ENCODE assay signal across 14 cellular contexts in the genomic region with DNA sequence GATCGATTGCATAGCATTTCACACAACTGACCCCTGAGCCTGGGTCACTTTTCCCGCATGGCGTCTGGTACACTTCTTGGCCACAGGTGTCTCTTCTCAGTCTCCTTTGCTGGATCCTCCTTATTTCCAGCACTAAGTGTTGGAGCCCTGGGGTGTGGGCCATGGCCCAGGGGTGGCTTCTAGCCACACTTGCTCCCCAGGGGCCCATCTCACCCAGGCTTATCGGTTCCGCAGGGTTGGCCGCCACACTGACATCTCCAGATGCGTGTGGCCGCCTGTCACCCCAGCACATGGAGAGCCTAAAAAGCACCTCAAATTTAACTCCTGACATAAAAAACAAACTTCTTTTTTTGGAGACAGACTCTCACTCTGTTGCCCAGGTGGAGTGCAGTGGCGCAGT. TPM values are rescaled to one million over a fixed set of nuclear protein-coding genes. Genes with fewer than 3 reads are reported as not detected.
A peak's percentile ranks its signal among the peaks of the same experiment; 100 is the strongest.
DNase-seq lines count a peak whose midpoint lies in the region; ATAC-seq and TF ChIP-seq lines count a peak whose summit lies in the region.
"Had no signal": no experiment of that assay in that cellular context is flagged by ENCODE, and none has a peak within 500 bp of the region (broad histone marks: within the 10 kb centered on the region; RNA-seq: fewer than 3 reads in every experiment).

No MANE protein-coding gene starts in this region.

- POLR2A ChIA-PET in Caco-2 (lab: Charles Lee) = no interaction called here
- POLR2A ChIA-PET in naive thymus-derived CD4-positive, alpha-beta T cell (lab: Charles Lee) = interaction anchor here (1.5 to 14.2 kb wide), 2 partner anchors 15 to 23 kb away, joined by 4 to 246 read pairs; a partner anchor contains a TSS

- BruUV-seq in Caco-2 (replicated peaks; lab: Mats Ljungman, UMichigan) = no TSS peak

- no peak overlapping the region for H3K27ac ChIP-seq in CD4-positive, CD25-positive, alpha-beta regulatory T cell (ENCODE audit: insufficient read depth, low read length, poor library complexity, severe bottlenecking)
- H3K27ac ChIP-seq in naive thymus-derived CD4-positive, alpha-beta T cell (ENCODE audit: low read depth, low read length) = no peak overlapping the region
- H3K27ac ChIP-seq: epithelial cell of prostate had no signal

- peak overlapping the region; percentile 88 to 94 (median 94) for H3K4me3 Mint-ChIP-seq in CD4-positive, CD25-positive, alpha-beta regulatory T cell
- H3K4me3 Mint-ChIP-seq in Caco-2 (ENCODE audit: unreplicated experiment) = peak overlapping the region; percentile 75
- H3K4me3 Mint-ChIP-seq in activated T-helper 17 cell treated with anti-CD3 and anti-CD28 coated beads, Interleukin-2, amount 50 U/mL, for 72 hours = peak overlapping the region; percentile 88
- peak overlapping the region; percentile 86 to 97 (median 92) for H3K4me3 Mint-ChIP-seq in naive thymus-derived CD4-positive, alpha-beta T cell

- H3K9me3 ChIP-seq in CD4-positive, CD25-positive, alpha-beta regulatory T cell (ENCODE audit: control insufficient read depth in 2 of 2, low read length in 2 of 2) = no peaks in the 10 kb centered on the region
- H3K9me3 ChIP-seq in Caco-2 = no peaks in the 10 kb centered on the region
- no peaks in the 10 kb centered on the region for H3K9me3 ChIP-seq in naive thymus-derived CD4-positive, alpha-beta T cell (ENCODE audit: control insufficient read depth in 2 of 3, low read length in 3 of 3)
- H3K9me3 ChIP-seq: tibial artery had no signal

- peaks cover 19% of the 10 kb centered on the region for H3K4me1 ChIP-seq in CD4-positive, CD25-positive, alpha-beta regulatory T cell (ENCODE audit: control insufficient read depth, insufficient read depth, low read length, poor library complexity, severe bottlenecking)
- H3K4me1 ChIP-seq in Caco-2 = no peaks in the 10 kb centered on the region
- peaks cover 13 to 18% of the 10 kb centered on the region in 2 donors for H3K4me1 ChIP-seq in naive thymus-derived CD4-positive, alpha-beta T cell (ENCODE audit: control insufficient read depth in 2 of 2, insufficient read depth in 2 of 2, low read length in 2 of 2)

- H3K4me1 Mint-ChIP-seq in CD4-positive, CD25-positive, alpha-beta regulatory T cell = peaks cover 6 to 38% (median 21%) of the 10 kb centered on the region in 4 donors
- no peaks in the 10 kb centered on the region for H3K4me1 Mint-ChIP-seq in Caco-2 (ENCODE audit: low read depth, unreplicated experiment)
- peaks cover 5% of the 10 kb centered on the region for H3K4me1 Mint-ChIP-seq in activated T-helper 17 cell treated with anti-CD3 and anti-CD28 coated beads, Interleukin-2, amount 50 U/mL, for 72 hours
- H3K4me1 Mint-ChIP-seq in naive thymus-derived CD4-positive, alpha-beta T cell = peaks cover 11 to 39% (median 30%) of the 10 kb centered on the region in 7 donors

- intact Hi-C loops in Caco-2 (cut with micrococcal nuclease; ENCODE audit: unreplicated experiment) = no loop called here
- intact Hi-C loops in naive thymus-derived CD4-positive, alpha-beta T cell (cut with micrococcal nuclease) = loop anchor here (5.0 kb wide), 3 partner anchors 75 to 235 kb away; a partner anchor contains a TSS

- no peak overlapping the region for H3K4me3 ChIP-seq in CD4-positive, CD25-positive, alpha-beta regulatory T cell (ENCODE audit: low read depth, low read length)
- no peak overlapping the region for H3K4me3 ChIP-seq in Caco-2 (ENCODE audit: low read depth, low read length)
- no peak overlapping the region for H3K4me3 ChIP-seq in naive thymus-derived CD4-positive, alpha-beta T cell (ENCODE audit: low read length)

- H3K27ac Mint-ChIP-seq in CD4-positive, CD25-positive, alpha-beta regulatory T cell = peak overlapping the region in 1 of 3 donors; percentile 92
- no peak overlapping the region for H3K27ac Mint-ChIP-seq in Caco-2 (ENCODE audit: unreplicated experiment)
- no peak overlapping the region for H3K27ac Mint-ChIP-seq in activated T-helper 17 cell treated with anti-CD3 and anti-CD28 coated beads, Interleukin-2, amount 50 U/mL, for 72 hours
- H3K27ac Mint-ChIP-seq in naive thymus-derived CD4-positive, alpha-beta T cell = peak overlapping the region in 6 of 9 donors; percentile 13 to 89 (median 74)

- peaks cover 4% of the 10 kb centered on the region for H3K27me3 Mint-ChIP-seq in CD4-positive, CD25-positive, alpha-beta regulatory T cell
- no peaks in the 10 kb centered on the region for H3K27me3 Mint-ChIP-seq in Caco-2 (ENCODE audit: insufficient read depth, unreplicated experiment)
- no peaks in the 10 kb centered on the region for H3K27me3 Mint-ChIP-seq in activated T-helper 17 cell treated with anti-CD3 and anti-CD28 coated beads, Interleukin-2, amount 50 U/mL, for 72 hours
- H3K27me3 Mint-ChIP-seq in naive thymus-derived CD4-positive, alpha-beta T cell = no peaks in the 10 kb centered on the region

- H3K36me3 Mint-ChIP-seq in CD4-positive, CD25-positive, alpha-beta regulatory T cell = peaks cover 16% of the 10 kb centered on the region
- H3K36me3 Mint-ChIP-seq in Caco-2 (ENCODE audit: insufficient read depth, unreplicated experiment) = peaks cover 51% of the 10 kb centered on the region
- H3K36me3 Mint-ChIP-seq in activated T-helper 17 cell treated with anti-CD3 and anti-CD28 coated beads, Interleukin-2, amount 50 U/mL, for 72 hours (ENCODE audit: low read depth) = peaks cover 73% of the 10 kb centered on the region
- peaks cover 0 to 14% (median 4%) of the 10 kb centered on the region in 5 donors for H3K36me3 Mint-ChIP-seq in naive thymus-derived CD4-positive, alpha-beta T cell

- TF ChIP-seq CTCF in Caco-2 (IDR thresholded peaks at IDR 0.05; ENCODE audit: insufficient read depth in 1 of 2, low read depth in 1 of 2, low read length in 1 of 2, severe bottlenecking in 1 of 2, unreplicated experiment in 1 of 2) = no peak

- no peak for DNase-seq in CD4-positive, CD25-positive, alpha-beta regulatory T cell
- DNase-seq in Caco-2 (no peak), NCI-H146 (lab: John Stamatoyannopoulos, UW) (no peak), GDM1 (lab: John Stamatoyannopoulos, UW) (no peak)
- DNase-seq in naive thymus-derived CD4-positive, alpha-beta T cell = no peak
- DNase-seq: amygdala, GF-D8, islet precursor cell, MV-4-11, NCI-H2107, tibial artery had no signal

- no peak for ATAC-seq in CD4-positive, CD25-positive, alpha-beta regulatory T cell (ENCODE audit: low read depth in 2 of 2)
- no peak for ATAC-seq in activated T-helper 17 cell treated with anti-CD3 and anti-CD28 coated beads, Interleukin-2, amount 50 U/mL, for 72 hours (replicated peaks)
- no peak for ATAC-seq in naive thymus-derived CD4-positive, alpha-beta T cell
- no peak for ATAC-seq in HG03354 (IDR thresholded peaks at IDR 0.05; ENCODE audit: poor library complexity, severe bottlenecking, unreplicated experiment)

- peaks cover 14% of the 10 kb centered on the region for H3K36me3 ChIP-seq in CD4-positive, CD25-positive, alpha-beta regulatory T cell (ENCODE audit: control insufficient read depth, insufficient read depth, low read length)
- H3K36me3 ChIP-seq in Caco-2 (ENCODE audit: control insufficient read depth, insufficient read depth, low read length) = no peaks in the 10 kb centered on the region; the same call in 1 of the 2 replicates
- peaks cover 0 to 47% (median 5%) of the 10 kb centered on the region in 3 experiments for H3K36me3 ChIP-seq in naive thymus-derived CD4-positive, alpha-beta T cell (ENCODE audit: control insufficient read depth in 2 of 3, insufficient read depth in 3 of 3, low read length in 3 of 3)

- H3K9me3 Mint-ChIP-seq in CD4-positive, CD25-positive, alpha-beta regulatory T cell = no peaks in the 10 kb centered on the region
- no peaks in the 10 kb centered on the region for H3K9me3 Mint-ChIP-seq in Caco-2 (ENCODE audit: unreplicated experiment)
- H3K9me3 Mint-ChIP-seq in activated T-helper 17 cell treated with anti-CD3 and anti-CD28 coated beads, Interleukin-2, amount 50 U/mL, for 72 hours = no peaks in the 10 kb centered on the region
- H3K9me3 Mint-ChIP-seq in naive thymus-derived CD4-positive, alpha-beta T cell = no peaks in the 10 kb centered on the region

- CTCF ChIA-PET in Caco-2 (lab: Charles Lee) = no interaction called here
- CTCF ChIA-PET in naive thymus-derived CD4-positive, alpha-beta T cell (lab: Charles Lee) = interaction anchor here (0.6 to 1.1 kb wide), 2 partner anchors 71 to 137 kb away, joined by 3 to 4 read pairs; no protein-coding TSS in a partner anchor

- H3K27me3 ChIP-seq in CD4-positive, CD25-positive, alpha-beta regulatory T cell (ENCODE audit: control insufficient read depth, insufficient read depth, low read length) = no peaks in the 10 kb centered on the region
- H3K27me3 ChIP-seq in Caco-2 (replicated peaks; ENCODE audit: control insufficient read depth, insufficient read depth, low read length) = no peaks in the 10 kb centered on the region
- H3K27me3 ChIP-seq in naive thymus-derived CD4-positive, alpha-beta T cell (ENCODE audit: control insufficient read depth in 2 of 2, insufficient read depth in 2 of 2, low read length in 2 of 2) = no peaks in the 10 kb centered on the region
- H3K27me3 ChIP-seq: tibial artery had no signal

RNA-seq across cellular contexts. Expression of a gene that starts 2.4 kb away (rescaled TPM):
- total RNA-seq in CD4-positive, CD25-positive, alpha-beta regulatory T cell = 14.3 TPM
- 10 to 100 TPM; 23.4 to 32.9 (median 26.1) TPM for polyA plus RNA-seq in CD4-positive, CD25-positive, alpha-beta regulatory T cell
- total RNA-seq in Caco-2 (2022) = 13.5 and 15.1 TPM in 2 replicates
- total RNA-seq in activated T-helper 17 cell treated with anti-CD3 and anti-CD28 coated beads, Interleukin-2, amount 50 U/mL, for 72 hours = 10 to 100 TPM; 19.3 to 34.6 TPM
- 10 to 100 TPM; 14.1 to 30.5 (median 20.3) TPM for total RNA-seq in naive thymus-derived CD4-positive, alpha-beta T cell
- 10 to 100 TPM; 18.7 to 31.8 TPM for polyA plus RNA-seq in naive thymus-derived CD4-positive, alpha-beta T cell

RNA-seq across cellular contexts. Expression of a gene that starts 13.5 kb away (rescaled TPM):
- 7.5 TPM for total RNA-seq in CD4-positive, CD25-positive, alpha-beta regulatory T cell
- 1 to 10 TPM; 4.7 to 6.2 (median 5.3) TPM for polyA plus RNA-seq in CD4-positive, CD25-positive, alpha-beta regulatory T cell
- 20.0 and 21.8 TPM in 2 replicates for total RNA-seq in Caco-2 (2022)
- total RNA-seq in activated T-helper 17 cell treated with anti-CD3 and anti-CD28 coated beads, Interleukin-2, amount 50 U/mL, for 72 hours = 10 to 100 TPM; 14.8 to 23.7 TPM
- 10 to 100 TPM in 3 of 5 experiments, 1 to 10 TPM in 2; 7.7 to 14.3 (median 12.2) TPM for total RNA-seq in naive thymus-derived CD4-positive, alpha-beta T cell
- polyA plus RNA-seq in naive thymus-derived CD4-positive, alpha-beta T cell = 1 to 10 TPM; 4.4 to 6.3 TPM

RNA-seq across cellular contexts. Expression of a gene that starts 24.4 kb away (rescaled TPM):
- 34.4 TPM for total RNA-seq in CD4-positive, CD25-positive, alpha-beta regulatory T cell
- polyA plus RNA-seq in CD4-positive, CD25-positive, alpha-beta regulatory T cell = 10 to 100 TPM; 16.7 to 46.6 (median 26.2) TPM
- 21.6 and 22.4 TPM in 2 replicates for total RNA-seq in Caco-2 (2022)
- 10 to 100 TPM; 32.3 to 35.3 TPM for total RNA-seq in activated T-helper 17 cell treated with anti-CD3 and anti-CD28 coated beads, Interleukin-2, amount 50 U/mL, for 72 hours
- total RNA-seq in naive thymus-derived CD4-positive, alpha-beta T cell = 10 to 100 TPM; 25.2 to 58.1 (median 33.0) TPM
- polyA plus RNA-seq in naive thymus-derived CD4-positive, alpha-beta T cell = 10 to 100 TPM; 17.2 to 31.1 TPM

RNA-seq across cellular contexts. Expression of a gene that starts 47.2 kb away (rescaled TPM):
- 41.8 TPM for total RNA-seq in CD4-positive, CD25-positive, alpha-beta regulatory T cell
- 10 to 100 TPM; 18.6 to 24.8 (median 21.9) TPM for polyA plus RNA-seq in CD4-positive, CD25-positive, alpha-beta regulatory T cell
- 22.5 and 24.8 TPM in 2 replicates for total RNA-seq in Caco-2 (2022)
- 10 to 100 TPM; 22.0 to 28.5 TPM for total RNA-seq in activated T-helper 17 cell treated with anti-CD3 and anti-CD28 coated beads, Interleukin-2, amount 50 U/mL, for 72 hours
- total RNA-seq in naive thymus-derived CD4-positive, alpha-beta T cell = 10 to 100 TPM; 39.1 to 70.4 (median 62.2) TPM
- 10 to 100 TPM; 18.5 to 27.9 TPM for polyA plus RNA-seq in naive thymus-derived CD4-positive, alpha-beta T cell

Comparison
In these comparisons a context has a peak if more than half of its experiments do, and no peak if none do; other contexts are left out.
1. H3K27ac Mint-ChIP-seq: peak in naive thymus-derived CD4-positive, alpha-beta T cell (6 of 9); none in Caco-2 (single experiment) and activated T-helper 17 cell treated with anti-CD3 and anti-CD28 coated beads, Interleukin-2, amount 50 U/mL, for 72 hours (single experiment).
2. Peak in every context shown above with its lines, with median percentiles within 50 percentile points of each other: H3K4me3 Mint-ChIP-seq.